ENCODE assay signal across 1 cellular context in genomic region chr16:11784048-11784780, GRCh38.
TF ChIP-seq lines count a peak whose summit lies in the region.

No MANE protein-coding gene starts in this region.

TF ChIP-seq in GM12878, 131 proteins besides CTCF, POLR2A, EP300 and RAD21 (continued from another document):
- TF ChIP-seq BCL3 (IDR thresholded peaks at IDR 0.05; ENCODE audit: borderline replicate concordance, insufficient read depth, low read depth, low read length, poor library complexity, severe bottlenecking) = no peak
- no peak for TF ChIP-seq IRF3 (IDR thresholded peaks at IDR 0.05)
TF ChIP-seq in GM12878: peak in this region for 1.
